ENCODE assay signal across 9 cellular contexts in genomic region chr16:89317101-89317671, GRCh38.
DNase-seq lines count a peak whose midpoint lies in the region; ATAC-seq and TF ChIP-seq lines count a peak whose summit lies in the region.
"Had no signal": no experiment of that assay in that cellular context is flagged by ENCODE, and none has a peak within 500 bp of the region (broad histone marks: within the 10 kb centered on the region; RNA-seq: fewer than 3 reads in every experiment).

No MANE protein-coding gene starts in this region.

- no peaks in the 10 kb centered on the region for H3K27me3 ChIP-seq in CD8-positive, alpha-beta T cell (ENCODE audit: insufficient read depth, low read length)
- no peaks in the 10 kb centered on the region for H3K27me3 ChIP-seq in Loucy (ENCODE audit: insufficient read depth, low read length, poor library complexity, severe bottlenecking)

- H3K9ac ChIP-seq in Loucy (ENCODE audit: low read depth, low read length, poor library complexity, severe bottlenecking) = no peak overlapping the region

- peaks cover 97% of the 10 kb centered on the region for H3K4me1 ChIP-seq in CD8-positive, alpha-beta T cell (ENCODE audit: insufficient read depth, low read length)
- H3K4me1 ChIP-seq in Loucy (ENCODE audit: insufficient read depth, low read length, poor library complexity, severe bottlenecking) = peaks cover 43% of the 10 kb centered on the region

- H3K9me3 Mint-ChIP-seq in CD8-positive, alpha-beta T cell = no peaks in the 10 kb centered on the region
- no peaks in the 10 kb centered on the region for H3K9me3 Mint-ChIP-seq in dendritic cell treated with granulocyte-macrophage colony-stimulating factor and Interleukin-4, amounts not matched to agents 40 ng/mL and 50 ng/mL, for 4 days
- no peaks in the 10 kb centered on the region for H3K9me3 Mint-ChIP-seq in natural killer cell treated with Interleukin-12 subunit alpha and Interleukin-12 subunit beta and Interleukin-15 and Interleukin-18, amount 100 ng/mL, for 72 hours

- H3K4me1 Mint-ChIP-seq in CD8-positive, alpha-beta T cell (ENCODE audit: low read depth) = peaks cover 89% of the 10 kb centered on the region
- H3K4me1 Mint-ChIP-seq in dendritic cell treated with granulocyte-macrophage colony-stimulating factor and Interleukin-4, amounts not matched to agents 40 ng/mL and 50 ng/mL, for 4 days (ENCODE audit: low read depth) = peaks cover 89% of the 10 kb centered on the region
- H3K4me1 Mint-ChIP-seq in natural killer cell treated with Interleukin-12 subunit alpha and Interleukin-12 subunit beta and Interleukin-15 and Interleukin-18, amount 100 ng/mL, for 72 hours (ENCODE audit: low read depth in 2 of 2) = peaks cover 76 to 87% of the 10 kb centered on the region in 2 donors

- intact Hi-C loops in CD8-positive, alpha-beta T cell (cut with DNase I, micrococcal nuclease) = loop anchor here (2.0 to 5.0 kb wide), 3 partner anchors 14 to 192 kb away; partner anchors contain the start of gene SPG7 (in 2 of the 2)
- intact Hi-C loops in dendritic cell treated with granulocyte-macrophage colony-stimulating factor and Interleukin-4, amounts not matched to agents 40 ng/mL and 50 ng/mL, for 4 days (cut with micrococcal nuclease) = no loop called here

- peak overlapping the region; percentile 93 for H3K4me2 ChIP-seq in Loucy (ENCODE audit: low read depth, low read length, poor library complexity, severe bottlenecking)

- no peak overlapping the region for H2AFZ ChIP-seq in Loucy (ENCODE audit: low read length)

- peaks cover 3% of the 10 kb centered on the region for H3K36me3 ChIP-seq in CD8-positive, alpha-beta T cell (ENCODE audit: insufficient read depth, low read length)
- peaks cover 10% of the 10 kb centered on the region; the same call in 1 of the 2 replicates for H3K36me3 ChIP-seq in Loucy (ENCODE audit: insufficient read depth, low read length)

- H3K27ac Mint-ChIP-seq in CD8-positive, alpha-beta T cell = peak overlapping the region; percentile 99
- H3K27ac Mint-ChIP-seq in dendritic cell treated with granulocyte-macrophage colony-stimulating factor and Interleukin-4, amounts not matched to agents 40 ng/mL and 50 ng/mL, for 4 days = peak overlapping the region; percentile 13
- peak overlapping the region; percentile 81 to 93 for H3K27ac Mint-ChIP-seq in natural killer cell treated with Interleukin-12 subunit alpha and Interleukin-12 subunit beta and Interleukin-15 and Interleukin-18, amount 100 ng/mL, for 72 hours

- no peak overlapping the region for H3K4me3 ChIP-seq in CD8-positive, alpha-beta T cell (ENCODE audit: low read depth, low read length)
- peak overlapping the region; percentile 62 for H3K4me3 ChIP-seq in Loucy (ENCODE audit: low read length, poor library complexity, severe bottlenecking)

- H3K4me3 Mint-ChIP-seq in CD8-positive, alpha-beta T cell = peak overlapping the region; percentile 75
- no peak overlapping the region for H3K4me3 Mint-ChIP-seq in dendritic cell treated with granulocyte-macrophage colony-stimulating factor and Interleukin-4, amounts not matched to agents 40 ng/mL and 50 ng/mL, for 4 days
- H3K4me3 Mint-ChIP-seq in natural killer cell treated with Interleukin-12 subunit alpha and Interleukin-12 subunit beta and Interleukin-15 and Interleukin-18, amount 100 ng/mL, for 72 hours = peak overlapping the region; percentile 86

- CTCF ChIA-PET in CD8-positive, alpha-beta T cell (lab: Charles Lee) = interaction anchor here (0.6 to 1.8 kb wide), 6 partner anchors 9 to 328 kb away, joined by 3 to 5 read pairs (median 3); no protein-coding TSS in a partner anchor

- TF ChIP-seq CTCF in CD8-positive, alpha-beta T cell (IDR thresholded peaks at IDR 0.05) = no peak
- no peak for TF ChIP-seq CTCF in Loucy (conservative IDR thresholded peaks at IDR 0.05; ENCODE audit: low read length)

- H3F3A ChIP-seq in Loucy (ENCODE audit: low read depth) = peaks cover 13% of the 10 kb centered on the region; the same call in 1 of the 2 replicates

- peak overlapping the region; percentile 73 for H3K27ac ChIP-seq in CD8-positive, alpha-beta T cell (ENCODE audit: low read depth, low read length)

- H3K79me2 ChIP-seq in Loucy (ENCODE audit: insufficient read depth, low read length) = peaks cover 87% of the 10 kb centered on the region

- peaks cover 30% of the 10 kb centered on the region for H3K36me3 Mint-ChIP-seq in CD8-positive, alpha-beta T cell
- H3K36me3 Mint-ChIP-seq in dendritic cell treated with granulocyte-macrophage colony-stimulating factor and Interleukin-4, amounts not matched to agents 40 ng/mL and 50 ng/mL, for 4 days (ENCODE audit: low read depth) = peaks cover 58% of the 10 kb centered on the region
- no peaks in the 10 kb centered on the region for H3K36me3 Mint-ChIP-seq in natural killer cell treated with Interleukin-12 subunit alpha and Interleukin-12 subunit beta and Interleukin-15 and Interleukin-18, amount 100 ng/mL, for 72 hours

- peaks cover 78% of the 10 kb centered on the region for H4K20me1 ChIP-seq in Loucy (ENCODE audit: insufficient read depth, low read length, poor library complexity, severe bottlenecking)

- ATAC-seq in CD8-positive, alpha-beta T cell = no peak
- ATAC-seq in natural killer cell treated with Interleukin-12 subunit alpha and Interleukin-12 subunit beta and Interleukin-15 and Interleukin-18, amount 100 ng/mL, for 72 hours = no peak
- no peak for ATAC-seq in GM21367 (IDR thresholded peaks at IDR 0.05; ENCODE audit: unreplicated experiment)
- ATAC-seq in GM19455 (IDR thresholded peaks at IDR 0.05; ENCODE audit: unreplicated experiment) = no peak

- POLR2A ChIA-PET in CD8-positive, alpha-beta T cell (lab: Charles Lee) = interaction anchor here (1.0 to 2.9 kb wide), 7 partner anchors 13 to 191 kb away, joined by 3 to 15 read pairs (median 5); partner anchors contain the start of gene SPG7

- no peaks in the 10 kb centered on the region for H3K9me2 ChIP-seq in Loucy (replicated peaks; ENCODE audit: low read depth, low read length)

- no peaks in the 10 kb centered on the region for H3K27me3 Mint-ChIP-seq in CD8-positive, alpha-beta T cell (ENCODE audit: low read depth)
- H3K27me3 Mint-ChIP-seq in dendritic cell treated with granulocyte-macrophage colony-stimulating factor and Interleukin-4, amounts not matched to agents 40 ng/mL and 50 ng/mL, for 4 days = no peaks in the 10 kb centered on the region
- no peaks in the 10 kb centered on the region for H3K27me3 Mint-ChIP-seq in natural killer cell treated with Interleukin-12 subunit alpha and Interleukin-12 subunit beta and Interleukin-15 and Interleukin-18, amount 100 ng/mL, for 72 hours

- H3K9me3 ChIP-seq in CD8-positive, alpha-beta T cell (ENCODE audit: low read length) = no peaks in the 10 kb centered on the region
- no peaks in the 10 kb centered on the region for H3K9me3 ChIP-seq in Loucy (ENCODE audit: insufficient read depth, low read depth, low read length)

- DNase-seq in CD8-positive, alpha-beta T cell = peak in 1 of 7 experiments; percentile 15
- no peak for DNase-seq in natural killer cell treated with Interleukin-12 subunit alpha and Interleukin-12 subunit beta and Interleukin-15 and Interleukin-18, amount 100 ng/mL, for 72 hours (ENCODE audit: low spot score)
- DNase-seq in NOMO-1 (lab: John Stamatoyannopoulos, UW; ENCODE audit: unreplicated experiment in 2 of 2) (no peak), DMS53 (lab: John Stamatoyannopoulos, UW) (no peak)
- DNase-seq: SHP77 had no signal

Comparison
In these comparisons a context has a peak if more than half of its experiments do, and no peak if none do; other contexts are left out.
1. H3K27ac Mint-ChIP-seq: peak in every context shown above with its lines; median percentile 99 in CD8-positive, alpha-beta T cell; 87 in natural killer cell treated with Interleukin-12 subunit alpha and Interleukin-12 subunit beta and Interleukin-15 and Interleukin-18, amount 100 ng/mL, for 72 hours; 13 in dendritic cell treated with granulocyte-macrophage colony-stimulating factor and Interleukin-4, amounts not matched to agents 40 ng/mL and 50 ng/mL, for 4 days.